ENCODE assay signal across 10 cellular contexts in the genomic region with DNA sequence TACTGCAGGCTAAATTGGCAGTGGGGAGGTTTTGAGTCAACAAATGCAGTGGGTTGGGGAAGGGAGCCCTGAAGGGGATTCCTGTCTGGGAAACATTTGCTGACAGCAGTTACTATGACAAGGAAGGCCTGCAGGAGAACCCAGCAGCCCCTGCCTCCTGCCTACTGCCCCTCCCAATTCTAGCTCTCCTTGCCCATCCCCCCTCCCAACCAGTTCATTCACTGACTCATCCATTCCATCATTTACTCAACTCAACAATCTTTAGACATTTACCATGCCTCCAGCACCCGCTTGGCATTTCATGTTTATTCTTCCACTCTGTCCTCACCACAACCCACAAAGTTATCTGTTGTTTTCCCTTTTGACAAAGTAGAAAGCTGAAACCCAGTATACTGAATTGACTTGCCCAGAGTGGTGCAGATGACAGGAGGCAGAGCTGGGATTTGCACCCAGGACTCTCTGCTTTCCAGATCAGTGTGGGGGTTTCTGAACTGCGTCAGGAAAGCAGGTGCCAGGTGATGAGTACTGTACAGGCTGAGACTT.
DNase-seq lines count a peak whose midpoint lies in the region; ATAC-seq and TF ChIP-seq lines count a peak whose summit lies in the region.
"Had no signal": no experiment of that assay in that cellular context is flagged by ENCODE, and none has a peak within 500 bp of the region (broad histone marks: within the 10 kb centered on the region; RNA-seq: fewer than 3 reads in every experiment).

No MANE protein-coding gene starts in this region.

- CTCF ChIA-PET in Caco-2 (lab: Charles Lee): no interaction called here

- intact Hi-C loops in natural killer cell (cut with micrococcal nuclease) (no loop called here), Caco-2 (cut with micrococcal nuclease; ENCODE audit: unreplicated experiment) (no loop called here)

- peaks cover 13% of the 10 kb centered on the region for H3K27me3 Mint-ChIP-seq in activated naive CD8-positive, alpha-beta T cell treated with anti-CD3 and anti-CD28 coated beads, Interleukin-2, amount 50 U/mL, for 24 hours
- H3K27me3 Mint-ChIP-seq in natural killer cell (ENCODE audit: low read depth in 2 of 2): peaks cover 0 to 14% of the 10 kb centered on the region in 2 donors
- no peaks in the 10 kb centered on the region for H3K27me3 Mint-ChIP-seq in Caco-2 (ENCODE audit: insufficient read depth, unreplicated experiment)

- peak; percentile 3 for DNase-seq in COLO668 (lab: John Stamatoyannopoulos, UW; ENCODE audit: unreplicated experiment)
- peak; percentile 62 for DNase-seq in NT2/D1 (ENCODE audit: low read depth, low spot score)
- DNase-seq in activated naive CD8-positive, alpha-beta T cell treated with anti-CD3 and anti-CD28 coated beads, Interleukin-2, amount 50 U/mL, for 24 hours: peak; percentile 62
- no peak for DNase-seq in natural killer cell
- DNase-seq in cortex of kidney (lab: John Stamatoyannopoulos, UW): no peak
- DNase-seq in Caco-2: no peak
- DNase-seq: gastrocnemius medialis, NCI-H510A had no signal

- no peak for TF ChIP-seq CTCF in natural killer cell (IDR thresholded peaks at IDR 0.05)
- no peak for TF ChIP-seq CTCF in Caco-2 (IDR thresholded peaks at IDR 0.05; ENCODE audit: insufficient read depth in 1 of 2, low read depth in 1 of 2, low read length in 1 of 2, severe bottlenecking in 1 of 2, unreplicated experiment in 1 of 2)

- POLR2A ChIA-PET in Caco-2 (lab: Charles Lee): no interaction called here

- H3K9ac ChIP-seq in NT2/D1 (ENCODE audit: insufficient read length, low read depth): peak overlapping the region; percentile 46

- H3K4me3 ChIP-seq in NT2/D1 (ENCODE audit: insufficient read length, low read depth): no peak overlapping the region
- H3K4me3 ChIP-seq in Caco-2 (ENCODE audit: low read depth, low read length): no peak overlapping the region
- H3K4me3 ChIP-seq: gastrocnemius medialis had no signal

- no peaks in the 10 kb centered on the region for H3K9me3 ChIP-seq in NT2/D1 (ENCODE audit: insufficient read depth, low read length)
- H3K9me3 ChIP-seq in Caco-2: no peaks in the 10 kb centered on the region
- H3K9me3 ChIP-seq: gastrocnemius medialis had no signal

- H3K27me3 ChIP-seq in NT2/D1 (ENCODE audit: insufficient read depth, insufficient read length) (no peaks in the 10 kb centered on the region), Caco-2 (replicated peaks; ENCODE audit: control insufficient read depth, insufficient read depth, low read length) (no peaks in the 10 kb centered on the region)
- H3K27me3 ChIP-seq: gastrocnemius medialis had no signal

- ATAC-seq in activated naive CD8-positive, alpha-beta T cell treated with anti-CD3 and anti-CD28 coated beads, Interleukin-2, amount 50 U/mL, for 24 hours: peak; percentile 85
- ATAC-seq in natural killer cell (peak in 2 of 3 donors; percentile 18 to 28), HG03354 (IDR thresholded peaks at IDR 0.05; ENCODE audit: poor library complexity, severe bottlenecking, unreplicated experiment) (no peak), GM21390 (IDR thresholded peaks at IDR 0.05; ENCODE audit: unreplicated experiment) (no peak)
- ATAC-seq: gastrocnemius medialis had no signal

- no peak overlapping the region for H3K4me3 Mint-ChIP-seq in activated naive CD8-positive, alpha-beta T cell treated with anti-CD3 and anti-CD28 coated beads, Interleukin-2, amount 50 U/mL, for 24 hours
- H3K4me3 Mint-ChIP-seq in natural killer cell (no peak overlapping the region), Caco-2 (ENCODE audit: unreplicated experiment) (no peak overlapping the region)

- H3K4me1 Mint-ChIP-seq in activated naive CD8-positive, alpha-beta T cell treated with anti-CD3 and anti-CD28 coated beads, Interleukin-2, amount 50 U/mL, for 24 hours: peaks cover 4% of the 10 kb centered on the region
- peaks cover 0 to 7% of the 10 kb centered on the region in 2 donors for H3K4me1 Mint-ChIP-seq in natural killer cell
- H3K4me1 Mint-ChIP-seq in Caco-2 (ENCODE audit: low read depth, unreplicated experiment): peaks cover 8% of the 10 kb centered on the region

- H3K27ac Mint-ChIP-seq in activated naive CD8-positive, alpha-beta T cell treated with anti-CD3 and anti-CD28 coated beads, Interleukin-2, amount 50 U/mL, for 24 hours: no peak overlapping the region
- H3K27ac Mint-ChIP-seq in natural killer cell (no peak overlapping the region), Caco-2 (ENCODE audit: unreplicated experiment) (no peak overlapping the region)

- no peaks in the 10 kb centered on the region for H3K9me3 Mint-ChIP-seq in activated naive CD8-positive, alpha-beta T cell treated with anti-CD3 and anti-CD28 coated beads, Interleukin-2, amount 50 U/mL, for 24 hours
- H3K9me3 Mint-ChIP-seq in natural killer cell: no peaks in the 10 kb centered on the region
- no peaks in the 10 kb centered on the region for H3K9me3 Mint-ChIP-seq in Caco-2 (ENCODE audit: unreplicated experiment)

- no peaks in the 10 kb centered on the region for H3K36me3 Mint-ChIP-seq in activated naive CD8-positive, alpha-beta T cell treated with anti-CD3 and anti-CD28 coated beads, Interleukin-2, amount 50 U/mL, for 24 hours (ENCODE audit: low read depth)
- H3K36me3 Mint-ChIP-seq in natural killer cell (no peaks in the 10 kb centered on the region), Caco-2 (ENCODE audit: insufficient read depth, unreplicated experiment) (no peaks in the 10 kb centered on the region)

- H3K36me3 ChIP-seq in NT2/D1 (ENCODE audit: insufficient read depth, insufficient read length, low read length): no peaks in the 10 kb centered on the region
- no peaks in the 10 kb centered on the region for H3K36me3 ChIP-seq in Caco-2 (ENCODE audit: control insufficient read depth, insufficient read depth, low read length)
- H3K36me3 ChIP-seq: gastrocnemius medialis had no signal

- no TSS peak for BruUV-seq in Caco-2 (replicated peaks; lab: Mats Ljungman, UMichigan)

- H3K4me1 ChIP-seq in NT2/D1 (ENCODE audit: insufficient read depth, insufficient read length): peaks cover 28% of the 10 kb centered on the region
- no peaks in the 10 kb centered on the region for H3K4me1 ChIP-seq in Caco-2
- H3K4me1 ChIP-seq: gastrocnemius medialis had no signal

Comparison
In these comparisons a context has a peak if more than half of its experiments do, and no peak if none do; other contexts are left out.
1. DNase-seq: peak in COLO668 (single experiment), NT2/D1 (single experiment) and activated naive CD8-positive, alpha-beta T cell treated with anti-CD3 and anti-CD28 coated beads, Interleukin-2, amount 50 U/mL, for 24 hours (single experiment); none in natural killer cell (single experiment), cortex of kidney (single experiment) and Caco-2 (0 of 2).
2. ATAC-seq: peak in activated naive CD8-positive, alpha-beta T cell treated with anti-CD3 and anti-CD28 coated beads, Interleukin-2, amount 50 U/mL, for 24 hours (single experiment) and natural killer cell (2 of 3); none in HG03354 (single experiment) and GM21390 (single experiment).